ENCODE assay signal across 8 cellular contexts in genomic region chr19:58581227-58582141, GRCh38. TPM values are rescaled to one million over a fixed set of nuclear protein-coding genes. Genes with fewer than 3 reads are reported as not detected.
DNase-seq lines count a peak whose midpoint lies in the region; ATAC-seq, FAIRE-seq and TF ChIP-seq lines count a peak whose summit lies in the region.

No MANE protein-coding gene starts in this region.

- ATAC-seq in GM21576 (IDR thresholded peaks at IDR 0.05; ENCODE audit: unreplicated experiment) (peak; percentile 70), HG02840 (IDR thresholded peaks at IDR 0.05; ENCODE audit: low FRiP score, unreplicated experiment) (no peak), GM21737 (IDR thresholded peaks at IDR 0.05; ENCODE audit: unreplicated experiment) (no peak)

- no peak overlapping the region for H3K27ac ChIP-seq in SU-DHL-6 (ENCODE audit: low read depth, low read length)
- H3K27ac ChIP-seq in brain microvascular endothelial cell, result no peak overlapping the region
- no peak overlapping the region for H3K27ac ChIP-seq in keratinocyte (ENCODE audit: control insufficient read depth, insufficient read depth, low read length)

- H2AFZ ChIP-seq in SU-DHL-6 (ENCODE audit: low read depth, low read length, severe bottlenecking), result peak overlapping the region; percentile 38
- H2AFZ ChIP-seq in keratinocyte (ENCODE audit: control insufficient read depth, low read length), result no peak overlapping the region

- peaks cover 7% of the 10 kb centered on the region for H3F3A ChIP-seq in SU-DHL-6 (ENCODE audit: insufficient read depth)

- H3K9ac ChIP-seq in SU-DHL-6 (ENCODE audit: low read length) (no peak overlapping the region), keratinocyte (ENCODE audit: control insufficient read depth, extremely low read depth, insufficient read depth, low read length) (no peak overlapping the region)

- H3K4me2 ChIP-seq in SU-DHL-6 (ENCODE audit: low read depth, low read length, poor library complexity, severe bottlenecking) (no peak overlapping the region), keratinocyte (ENCODE audit: control insufficient read depth, extremely low read depth, insufficient read depth, low read depth, low read length) (no peak overlapping the region)

- no peaks in the 10 kb centered on the region for H3K79me2 ChIP-seq in SU-DHL-6 (ENCODE audit: insufficient read depth, low read length)
- H3K79me2 ChIP-seq in keratinocyte (ENCODE audit: control insufficient read depth, insufficient read depth, low read length), result peaks cover 18% of the 10 kb centered on the region

- H3K4me3 ChIP-seq in SU-DHL-6 (ENCODE audit: insufficient read depth, low read length, poor library complexity, severe bottlenecking) (no peak overlapping the region), brain microvascular endothelial cell (ENCODE audit: low read depth, low read length) (no peak overlapping the region), keratinocyte (ENCODE audit: control insufficient read depth in 2 of 3, extremely low read depth in 1 of 3, insufficient read depth in 2 of 3, low read depth in 1 of 3, low read length in 3 of 3) (no peak overlapping the region)

- H3K9me2 ChIP-seq in SU-DHL-6 (replicated peaks; ENCODE audit: insufficient read depth, low read length), result no peaks in the 10 kb centered on the region

- H3K9me1 ChIP-seq in keratinocyte (ENCODE audit: control insufficient read depth, extremely low read depth, insufficient read depth, low read length), result peaks cover 2% of the 10 kb centered on the region

- H3K27me3 ChIP-seq in SU-DHL-6 (ENCODE audit: low read length) (no peaks in the 10 kb centered on the region), brain microvascular endothelial cell (replicated peaks) (no peaks in the 10 kb centered on the region), keratinocyte (ENCODE audit: control insufficient read depth, extremely low read depth, insufficient read depth, low read length) (no peaks in the 10 kb centered on the region)

- in situ Hi-C loops in brain microvascular endothelial cell (cut with HindIII; ENCODE audit: low pct_ligation_motif_present, low sequenced_read_pairs), result no loop called here

- H3K36me3 ChIP-seq in SU-DHL-6 (ENCODE audit: low read length), result no peaks in the 10 kb centered on the region
- peaks cover 12% of the 10 kb centered on the region for H3K36me3 ChIP-seq in brain microvascular endothelial cell (replicated peaks)
- H3K36me3 ChIP-seq in keratinocyte (ENCODE audit: control insufficient read depth in 2 of 2, extremely low read depth in 1 of 2, insufficient read depth in 2 of 2, low read length in 2 of 2), result peaks cover 8 to 16% of the 10 kb centered on the region in 2 experiments

- DNase-seq in AG09319 (ENCODE audit: extremely low read depth, low read depth), result peak; percentile 63
- peak; percentile 85 for DNase-seq in brain microvascular endothelial cell
- DNase-seq in keratinocyte (ENCODE audit: low read depth, low spot score), result no peak
- DNase-seq in stimulated activated CD4-positive, alpha-beta T cell treated with anti-CD3 and anti-CD28 coated beads, Interleukin-1b, Interleukin-23, amount 100 ng/mL, for 1 hour (ENCODE audit: low read depth in 2 of 2), result peak; percentile 74 to 85

- H4K20me1 ChIP-seq in SU-DHL-6 (ENCODE audit: low read depth, low read length) (no peaks in the 10 kb centered on the region), keratinocyte (ENCODE audit: control insufficient read depth, extremely low read depth, insufficient read depth, low read length) (no peaks in the 10 kb centered on the region)

- dilution Hi-C loops in keratinocyte (cut with MboI; ENCODE audit: extremely low pct_ligation_motif_present, low sequenced_read_pairs), result no loop called here

- H3K9me3 ChIP-seq in SU-DHL-6 (ENCODE audit: insufficient read depth, low read length), result no peaks in the 10 kb centered on the region
- no peaks in the 10 kb centered on the region for H3K9me3 ChIP-seq in keratinocyte (ENCODE audit: control insufficient read depth, low read depth, low read length)

- H3K4me1 ChIP-seq in keratinocyte (ENCODE audit: control insufficient read depth, extremely low read depth, insufficient read depth, low read length), result peaks cover 3% of the 10 kb centered on the region

- no peak for FAIRE-seq in keratinocyte (lab: Jason Lieb, UNC)

- TF ChIP-seq CTCF in AG09319 (IDR thresholded peaks at IDR 0.05; ENCODE audit: low read depth, low read length), result peak; percentile 97
- peak; percentile 97 for TF ChIP-seq CTCF in SU-DHL-6 (IDR thresholded peaks at IDR 0.05; ENCODE audit: insufficient read depth, low read length, poor library complexity, severe bottlenecking)
- TF ChIP-seq CTCF in brain microvascular endothelial cell (IDR thresholded peaks at IDR 0.05; ENCODE audit: low read depth, low read length, missing control alignments), result peak; percentile 96
- TF ChIP-seq CTCF in keratinocyte (optimal IDR thresholded peaks at IDR 0.05 in 1 of 3, IDR thresholded peaks at IDR 0.05 in 1 of 3, conservative IDR thresholded peaks at IDR 0.05 in 1 of 3; ENCODE audit: extremely low read depth in 1 of 3, insufficient read depth in 2 of 3, low read length in 3 of 3), result peak; percentile 78 to 86 (median 83)

RNA-seq across cellular contexts. Expression of gene MZF1, which starts 8.3 kb away (rescaled TPM):
- polyA plus RNA-seq in keratinocyte, result 5.0 to 14.5 TPM (median 7.4 TPM) in 3 replicates
- 1.5 TPM for polyA plus RNA-seq in keratinocyte (2011; ENCODE audit: low read depth)
- 2.1 and 4.2 TPM in 2 replicates for polyA plus RNA-seq in keratinocyte (2011; cell fraction: cytosol; rRNA removed)
- polyA plus RNA-seq in keratinocyte (2011; cell fraction: nucleus; rRNA removed), result 59.0 and 71.2 TPM in 2 replicates
- polyA plus RNA-seq in keratinocyte (2012; ENCODE audit: low replicate concordance), result 5.5 and 12.6 TPM in 2 replicates
- 9.5 to 12.9 TPM (median 11.0 TPM) in 3 replicates for polyA minus RNA-seq in keratinocyte
- polyA minus RNA-seq in keratinocyte (2011; cell fraction: cytosol; rRNA and poly(A)+ RNA removed), result 9.2 TPM
- 16.9 and 18.7 TPM in 2 replicates for polyA minus RNA-seq in keratinocyte (2011; cell fraction: nucleus; rRNA and poly(A)+ RNA removed)

RNA-seq across cellular contexts. Expression of gene UBE2M, which starts 23.1 kb away (rescaled TPM):
- polyA plus RNA-seq in keratinocyte, result 55.9 to 104 TPM (median 82.6 TPM) in 3 replicates
- 41.2 TPM for polyA plus RNA-seq in keratinocyte (2011; ENCODE audit: low read depth)
- 62.9 and 69.2 TPM in 2 replicates for polyA plus RNA-seq in keratinocyte (2011; cell fraction: cytosol; rRNA removed)
- polyA plus RNA-seq in keratinocyte (2011; cell fraction: nucleus; rRNA removed), result 50.4 and 56.5 TPM in 2 replicates
- polyA plus RNA-seq in keratinocyte (2012; ENCODE audit: low replicate concordance), result 60.7 and 88.1 TPM in 2 replicates
- polyA minus RNA-seq in keratinocyte, result 50.9 to 113 TPM (median 64.6 TPM) in 3 replicates
- polyA minus RNA-seq in keratinocyte (2011; cell fraction: cytosol; rRNA and poly(A)+ RNA removed), result 68.3 TPM
- 13.5 and 18.7 TPM in 2 replicates for polyA minus RNA-seq in keratinocyte (2011; cell fraction: nucleus; rRNA and poly(A)+ RNA removed)

RNA-seq across cellular contexts. Expression of gene CHMP2A, which starts 26.6 kb away (rescaled TPM):
- 105 to 167 TPM (median 115 TPM) in 3 replicates for polyA plus RNA-seq in keratinocyte
- 197 TPM for polyA plus RNA-seq in keratinocyte (2011; ENCODE audit: low read depth)
- 142 and 203 TPM in 2 replicates for polyA plus RNA-seq in keratinocyte (2011; cell fraction: cytosol; rRNA removed)
- polyA plus RNA-seq in keratinocyte (2011; cell fraction: nucleus; rRNA removed), result 87.9 and 91.0 TPM in 2 replicates
- polyA plus RNA-seq in keratinocyte (2012; ENCODE audit: low replicate concordance), result 150 and 159 TPM in 2 replicates
- polyA minus RNA-seq in keratinocyte, result 73.6 to 125 TPM (median 114 TPM) in 3 replicates
- 121 TPM for polyA minus RNA-seq in keratinocyte (2011; cell fraction: cytosol; rRNA and poly(A)+ RNA removed)
- 22.2 and 26.5 TPM in 2 replicates for polyA minus RNA-seq in keratinocyte (2011; cell fraction: nucleus; rRNA and poly(A)+ RNA removed)

RNA-seq across cellular contexts. Expression of gene TRIM28, which starts 37.6 kb away (rescaled TPM):
- 290 to 316 TPM (median 298 TPM) in 3 replicates for polyA plus RNA-seq in keratinocyte
- polyA plus RNA-seq in keratinocyte (2011; ENCODE audit: low read depth), result 166 TPM
- polyA plus RNA-seq in keratinocyte (2011; cell fraction: cytosol; rRNA removed), result 199 and 380 TPM in 2 replicates
- 344 and 506 TPM in 2 replicates for polyA plus RNA-seq in keratinocyte (2011; cell fraction: nucleus; rRNA removed)
- polyA plus RNA-seq in keratinocyte (2012; ENCODE audit: low replicate concordance), result 355 and 492 TPM in 2 replicates
- polyA minus RNA-seq in keratinocyte, result 1,017 to 2,182 TPM (median 1,062 TPM) in 3 replicates
- 738 TPM for polyA minus RNA-seq in keratinocyte (2011; cell fraction: cytosol; rRNA and poly(A)+ RNA removed)
- 573 and 589 TPM in 2 replicates for polyA minus RNA-seq in keratinocyte (2011; cell fraction: nucleus; rRNA and poly(A)+ RNA removed)
